Comparison of ENCODE assay signal across 11 cellular contexts in genomic region chr14:39763402-39763890, GRCh38.
DNase-seq lines count a peak whose midpoint lies in the region; ATAC-seq and TF ChIP-seq lines count a peak whose summit lies in the region.
"Had no signal": no experiment of that assay in that cellular context is flagged by ENCODE, and none has a peak within 500 bp of the region (broad histone marks: within the 10 kb centered on the region; RNA-seq: fewer than 3 reads in every experiment).

No MANE protein-coding gene starts in this region.

- BruUV-seq in mammary epithelial cell (replicated peaks; lab: Mats Ljungman, UMichigan) = no TSS peak

- H3K4me2 ChIP-seq in BLaER1 treated with 17β-estradiol and CSF1 and Interleukin-3, amounts not matched to agents 10 nM and 100 nM = peak overlapping the region; percentile 66 to 83 (median 76)
- H3K4me2 ChIP-seq in mammary epithelial cell (ENCODE audit: insufficient read depth, low read depth, low read length) = no peak overlapping the region

- peak; percentile 36 for ATAC-seq in GM19035 (IDR thresholded peaks at IDR 0.05; ENCODE audit: unreplicated experiment)
- peak; percentile 54 for ATAC-seq in HG02759 (IDR thresholded peaks at IDR 0.05; ENCODE audit: unreplicated experiment)
- peak; percentile 26 for ATAC-seq in HG03575 (IDR thresholded peaks at IDR 0.05; ENCODE audit: extremely low read depth, insufficient number of reproducible peaks, low FRiP score, unreplicated experiment)

- peak overlapping the region in 10 of 11 experiments; percentile 0 to 77 (median 50); a peak in 18 of 22 replicates for H3K27ac ChIP-seq in BLaER1 treated with 17β-estradiol and CSF1 and Interleukin-3, amounts not matched to agents 10 nM and 100 nM
- H3K27ac ChIP-seq in caudate nucleus (ENCODE audit: low read depth, low read length) (no peak overlapping the region), mammary epithelial cell (ENCODE audit: insufficient read depth, low read depth, low read length) (no peak overlapping the region)
- H3K27ac ChIP-seq: epithelial cell of prostate, thoracic aorta had no signal

- H3K9me3 ChIP-seq in BLaER1 treated with 17β-estradiol and CSF1 and Interleukin-3, amounts not matched to agents 10 nM and 100 nM (replicated peaks in 1 of 11) = peaks cover 14 to 29% (median 25%) of the 10 kb centered on the region in 11 experiments
- peaks cover 17% of the 10 kb centered on the region for H3K9me3 ChIP-seq in mammary epithelial cell (replicated peaks; ENCODE audit: insufficient read depth, low read length)
- H3K9me3 ChIP-seq: thoracic aorta had no signal

- dilution Hi-C loops in mammary epithelial cell (cut with HindIII; ENCODE audit: low sequenced_read_pairs) = no loop called here

- DNase-seq in globus pallidus (ENCODE audit: low spot score) (no peak), caudate nucleus (lab: John Stamatoyannopoulos, UW) (no peak), DMS114 treated with DMSO at 0.1 percent for 48 hours (lab: John Stamatoyannopoulos, UW; ENCODE audit: unreplicated experiment) (no peak), mammary epithelial cell (no peak)
- DNase-seq: EL had no signal

- CTCF ChIA-PET in mammary epithelial cell (lab: Charles Lee; ENCODE audit: low non-redundant PET) = no interaction called here

- H3K4me3 ChIP-seq in BLaER1 treated with 17β-estradiol and CSF1 and Interleukin-3, amounts not matched to agents 10 nM and 100 nM = peak overlapping the region in 5 of 10 experiments; percentile 6 to 39 (median 23); a peak in 3 of 20 replicates
- no peak overlapping the region for H3K4me3 ChIP-seq in mammary epithelial cell (replicated peaks in 1 of 3; ENCODE audit: insufficient read depth in 1 of 3, low read depth in 2 of 3, low read length in 3 of 3)
- H3K4me3 ChIP-seq: thoracic aorta had no signal

- H3K79me2 ChIP-seq in mammary epithelial cell (ENCODE audit: insufficient read depth, low read length) = no peaks in the 10 kb centered on the region

- H2AFZ ChIP-seq in mammary epithelial cell (ENCODE audit: low read depth, low read length) = no peak overlapping the region

- no peaks in the 10 kb centered on the region for H3K27me3 ChIP-seq in BLaER1 treated with 17β-estradiol and CSF1 and Interleukin-3, amounts not matched to agents 10 nM and 100 nM
- no peaks in the 10 kb centered on the region for H3K27me3 ChIP-seq in mammary epithelial cell (ENCODE audit: insufficient read depth, low read length)

- no peak for TF ChIP-seq CTCF in mammary epithelial cell (conservative IDR thresholded peaks at IDR 0.05 in 1 of 2, IDR thresholded peaks at IDR 0.05 in 1 of 2; ENCODE audit: extremely low read depth in 1 of 2, insufficient read depth in 1 of 2, low read depth in 1 of 2, low read length in 2 of 2)

- no peaks in the 10 kb centered on the region for H4K20me1 ChIP-seq in BLaER1 treated with 17β-estradiol and CSF1 and Interleukin-3, amounts not matched to agents 10 nM and 100 nM
- no peaks in the 10 kb centered on the region for H4K20me1 ChIP-seq in mammary epithelial cell (ENCODE audit: insufficient read depth, low read length)

- intact Hi-C loops in mammary epithelial cell (cut with micrococcal nuclease) = no loop called here

- peaks cover 20 to 28% (median 23%) of the 10 kb centered on the region in 10 experiments for H3K4me1 ChIP-seq in BLaER1 treated with 17β-estradiol and CSF1 and Interleukin-3, amounts not matched to agents 10 nM and 100 nM
- H3K4me1 ChIP-seq in mammary epithelial cell (ENCODE audit: insufficient read depth, low read length) = no peaks in the 10 kb centered on the region

- 100% methylated on average over 1 of the region's 1 CpG for WGBS in mammary epithelial cell (ENCODE audit: low coverage, missing lambda C conversion rate)

- peak overlapping the region in 3 of 11 experiments; percentile 13 to 54 (median 20); a peak in 4 of 22 replicates for H3K9ac ChIP-seq in BLaER1 treated with 17β-estradiol and CSF1 and Interleukin-3, amounts not matched to agents 10 nM and 100 nM
- H3K9ac ChIP-seq in mammary epithelial cell (ENCODE audit: insufficient read depth, low read length) = no peak overlapping the region

- H3K36me3 ChIP-seq in BLaER1 treated with 17β-estradiol and CSF1 and Interleukin-3, amounts not matched to agents 10 nM and 100 nM = no peaks in the 10 kb centered on the region
- H3K36me3 ChIP-seq in mammary epithelial cell (ENCODE audit: insufficient read depth, low read length) = no peaks in the 10 kb centered on the region
- H3K36me3 ChIP-seq: thoracic aorta had no signal

- in situ Hi-C loops in mammary epithelial cell (cut with MboI; ENCODE audit: low sequenced_read_pairs in 2 of 2) = no loop called here

Comparison
In these comparisons a context has a peak if more than half of its experiments do, and no peak if none do; other contexts are left out.
1. H3K27ac ChIP-seq: peak in BLaER1 treated with 17β-estradiol and CSF1 and Interleukin-3, amounts not matched to agents 10 nM and 100 nM (10 of 11); none in caudate nucleus (single experiment) and mammary epithelial cell (single experiment).
2. Peak in every context shown above with its lines, with median percentiles within 50 percentile points of each other: ATAC-seq.